8 cellular contexts compared by ENCODE assay signal in the genomic region with DNA sequence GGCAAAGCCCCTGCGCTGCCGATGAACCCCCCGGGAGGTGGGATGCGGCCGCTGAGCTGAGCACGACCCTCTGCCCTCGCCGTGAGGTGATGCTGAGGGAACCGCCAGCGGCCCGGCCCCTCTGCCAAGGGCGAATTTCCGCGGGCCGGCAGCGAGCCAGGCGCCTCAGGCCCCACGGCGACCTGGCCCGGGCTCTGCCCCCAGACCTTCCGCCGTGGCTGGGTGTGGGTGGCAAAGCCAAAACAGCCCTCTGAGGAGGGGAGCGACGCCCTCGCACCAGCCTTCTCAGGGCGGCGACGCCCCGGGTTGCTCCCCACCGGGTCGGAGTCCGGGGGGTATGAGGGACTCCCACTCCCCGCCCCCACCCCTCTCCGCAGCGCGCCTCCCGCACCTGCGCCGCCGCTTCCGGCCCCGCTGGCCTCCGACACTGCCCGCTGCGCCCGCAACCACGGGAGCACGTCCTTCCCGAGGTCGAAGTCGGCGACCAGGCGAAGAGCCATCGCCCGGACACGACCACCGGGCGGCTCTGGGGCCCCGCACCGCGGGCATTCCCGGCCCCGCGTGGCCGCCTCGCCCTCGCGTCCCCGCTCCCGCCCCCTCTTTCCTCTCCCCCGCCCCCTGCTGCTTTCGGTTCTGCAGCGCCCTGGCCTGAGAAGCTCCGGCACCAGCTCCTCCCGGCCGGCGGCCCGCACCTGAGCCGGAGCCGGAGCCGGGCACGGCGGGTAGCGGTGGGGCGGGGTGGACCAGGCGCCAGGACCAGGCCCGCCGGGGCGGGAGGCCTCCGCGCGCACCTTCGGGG. TPM values are rescaled to one million over a fixed set of nuclear protein-coding genes. Genes with fewer than 3 reads are reported as not detected.
DNase-seq lines count a peak whose midpoint lies in the region; ATAC-seq lines count a peak whose summit lies in the region.

A gene with protein sequence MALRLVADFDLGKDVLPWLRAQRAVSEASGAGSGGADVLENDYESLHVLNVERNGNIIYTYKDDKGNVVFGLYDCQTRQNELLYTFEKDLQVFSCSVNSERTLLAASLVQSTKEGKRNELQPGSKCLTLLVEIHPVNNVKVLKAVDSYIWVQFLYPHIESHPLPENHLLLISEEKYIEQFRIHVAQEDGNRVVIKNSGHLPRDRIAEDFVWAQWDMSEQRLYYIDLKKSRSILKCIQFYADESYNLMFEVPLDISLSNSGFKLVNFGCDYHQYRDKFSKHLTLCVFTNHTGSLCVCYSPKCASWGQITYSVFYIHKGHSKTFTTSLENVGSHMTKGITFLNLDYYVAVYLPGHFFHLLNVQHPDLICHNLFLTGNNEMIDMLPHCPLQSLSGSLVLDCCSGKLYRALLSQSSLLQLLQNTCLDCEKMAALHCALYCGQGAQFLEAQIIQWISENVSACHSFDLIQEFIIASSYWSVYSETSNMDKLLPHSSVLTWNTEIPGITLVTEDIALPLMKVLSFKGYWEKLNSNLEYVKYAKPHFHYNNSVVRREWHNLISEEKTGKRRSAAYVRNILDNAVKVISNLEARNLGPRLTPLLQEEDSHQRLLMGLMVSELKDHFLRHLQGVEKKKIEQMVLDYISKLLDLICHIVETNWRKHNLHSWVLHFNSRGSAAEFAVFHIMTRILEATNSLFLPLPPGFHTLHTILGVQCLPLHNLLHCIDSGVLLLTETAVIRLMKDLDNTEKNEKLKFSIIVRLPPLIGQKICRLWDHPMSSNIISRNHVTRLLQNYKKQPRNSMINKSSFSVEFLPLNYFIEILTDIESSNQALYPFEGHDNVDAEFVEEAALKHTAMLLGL (minus strand): TSS at position 528 of the 799 bp plus-strand sequence. CDS start 28 bp downstream, at position 500.

- H3K36me3 ChIP-seq in stomach smooth muscle (ENCODE audit: control insufficient read depth in 2 of 2, insufficient read depth in 2 of 2, low read length in 2 of 2), result no peaks in the 10 kb centered on the region

- DNase-seq in NCI-H2029 treated with DMSO at 0.1 percent for 48 hours (lab: John Stamatoyannopoulos, UW) (peak; percentile 20), epidermal melanocyte (ENCODE audit: insufficient read length, low spot score) (peak; percentile 41), mucosa of gallbladder (ENCODE audit: low spot score) (peak; percentile 39), NCI-H2081 (lab: John Stamatoyannopoulos, UW) (no peak)
- peak; percentile 64 for DNase-seq in activated CD8-positive, alpha-beta memory T cell treated with anti-CD3 and anti-CD28 coated beads, Interleukin-2, amount 50 U/mL, for 48 hours

- ATAC-seq in GM18498 (IDR thresholded peaks at IDR 0.05; ENCODE audit: unreplicated experiment) (peak; percentile 70), HG02623 (IDR thresholded peaks at IDR 0.05; ENCODE audit: unreplicated experiment) (peak; percentile 57)

- no peaks in the 10 kb centered on the region for H3K9me3 ChIP-seq in stomach smooth muscle (ENCODE audit: control insufficient read depth in 2 of 2, low read length in 2 of 2)

- H3K9ac ChIP-seq in stomach smooth muscle (ENCODE audit: low read length in 2 of 2), result peak within 1 kb of the TSS; percentile 87 to 88

- peak within 1 kb of the TSS; percentile 76 for H3K27ac ChIP-seq in stomach smooth muscle (ENCODE audit: low read length)

- H3K4me3 ChIP-seq in stomach smooth muscle (ENCODE audit: low read length in 2 of 2), result peak within 1 kb of the TSS; percentile 88 to 96

- H3K27me3 ChIP-seq in stomach smooth muscle (ENCODE audit: control insufficient read depth in 1 of 2, insufficient read depth in 2 of 2, low read length in 2 of 2), result no peaks in the 10 kb centered on the region

- H3K4me1 ChIP-seq in stomach smooth muscle (ENCODE audit: control insufficient read depth, insufficient read depth, low read length), result peaks cover 13% of the 10 kb centered on the region

RNA-seq across cellular contexts. Expression of the gene that starts here (rescaled TPM):
- total RNA-seq in mucosa of gallbladder, result 23.9 TPM

Comparison
In these comparisons a context has a peak if more than half of its experiments do, and no peak if none do; other contexts are left out.
1. DNase-seq: peak in NCI-H2029 treated with DMSO at 0.1 percent for 48 hours (single experiment), activated CD8-positive, alpha-beta memory T cell treated with anti-CD3 and anti-CD28 coated beads, Interleukin-2, amount 50 U/mL, for 48 hours (single experiment), epidermal melanocyte (single experiment) and mucosa of gallbladder (single experiment); none in NCI-H2081 (0 of 2).